Comparison of ENCODE assay signal across 23 cellular contexts in genomic region chr1:246793331-246793890, GRCh38.
"Had no signal": no experiment of that assay in that cellular context is flagged by ENCODE, and none has a peak within 500 bp of the region (broad histone marks: within the 10 kb centered on the region; RNA-seq: fewer than 3 reads in every experiment).

No MANE protein-coding gene starts in this region.

- ATAC-seq: gastrocnemius medialis, left colon, mucosa of descending colon had no signal

- H3K9me3 ChIP-seq: esophagus squamous epithelium, gastrocnemius medialis, mucosa of descending colon, sigmoid colon, thoracic aorta, upper lobe of left lung had no signal

- H3K27me3 ChIP-seq: upper lobe of left lung had no signal

- H3K36me3 ChIP-seq: esophagus squamous epithelium, gastrocnemius medialis, sigmoid colon, thoracic aorta, upper lobe of left lung had no signal

- H3K4me3 ChIP-seq: esophagus squamous epithelium, gastrocnemius medialis, mucosa of descending colon, sigmoid colon, smooth muscle cell, thoracic aorta, upper lobe of left lung had no signal

- DNase-seq: activated CD8-positive, alpha-beta memory T cell treated with anti-CD3 and anti-CD28 coated beads for 24 hours; activated CD8-positive, alpha-beta memory T cell treated with anti-CD3 and anti-CD28 coated beads, Interleukin-2, amount 50 U/mL, for 4 hours; activated naive CD4-positive, alpha-beta T cell treated with anti-CD3 and anti-CD28 coated beads for 36 hours; activated T-cell treated with anti-CD3 and anti-CD28 coated beads, Interleukin-2, amount 50 U/mL, for 4 hours; amygdala; cerebellar nuclear complex; cortex of kidney; endodermal cell; esophagus squamous epithelium; gastrocnemius medialis; head of caudate nucleus; islet precursor cell; left colon; mucosa of descending colon; retina; sigmoid colon; stimulated activated CD4-positive, alpha-beta T cell treated with anti-CD3 and anti-CD28 coated beads, Interleukin-2, amount 100 ng/mL, for 48 hours; stimulated activated CD8-positive, alpha-beta memory T cell treated with anti-CD3 and anti-CD28 coated beads, Interleukin-4, amount 100 ng/mL, for 48 hours; stimulated activated naive CD4-positive, alpha-beta T cell; T-helper 1 cell had no signal

- H3K27ac ChIP-seq: esophagus squamous epithelium, gastrocnemius medialis, sigmoid colon, thoracic aorta, upper lobe of left lung had no signal
